ENCODE assay signal across 8 cellular contexts in genomic region chr1:244833734-244834595, GRCh38. TPM values are rescaled to one million over a fixed set of nuclear protein-coding genes. Genes with fewer than 3 reads are reported as not detected.
DNase-seq lines count a peak whose midpoint lies in the region; ATAC-seq lines count a peak whose summit lies in the region.

No MANE protein-coding gene starts in this region.

- ATAC-seq in HG02642 (IDR thresholded peaks at IDR 0.05; ENCODE audit: poor library complexity, unreplicated experiment): peak; percentile 3
- ATAC-seq in activated CD4-positive, CD25-positive, alpha-beta regulatory T cell treated with anti-CD3 and anti-CD28 coated beads, Interleukin-2, amount 50 U/mL, for 24 hours: peak; percentile 5 to 8

- peak; percentile 80 for DNase-seq in EH (ENCODE audit: low read depth)
- DNase-seq in NCI-H2196 treated with DMSO at 0.1 percent for 48 hours (lab: John Stamatoyannopoulos, UW; ENCODE audit: unreplicated experiment): peak; percentile 28
- peak; percentile 60 for DNase-seq in cerebellum (ENCODE audit: low spot score)
- DNase-seq in kidney glomerular epithelial cell (lab: John Stamatoyannopoulos, UW): peak; percentile 82
- peak; percentile 4 to 43 for DNase-seq in stimulated activated CD4-positive, alpha-beta T cell treated with anti-CD3 and anti-CD28 coated beads, Interleukin-15, amount 100 ng/mL, for 1 hour (ENCODE audit: low read depth in 1 of 2, low spot score in 1 of 2)
- DNase-seq in KG1 (lab: John Stamatoyannopoulos, UW): no peak

RNA-seq across cellular contexts. Expression of gene COX20, which starts 1.5 kb away (rescaled TPM):
- total RNA-seq in cerebellum: 65.5 TPM

RNA-seq across cellular contexts. Expression of gene HNRNPU, which starts 30.4 kb away (rescaled TPM):
- total RNA-seq in cerebellum: 402 TPM
